Comparison of ENCODE assay signal across 24 cellular contexts in genomic region chr11:86418513-86418912, GRCh38. TPM values are rescaled to one million over a fixed set of nuclear protein-coding genes. Genes with fewer than 3 reads are reported as not detected.
DNase-seq lines count a peak whose midpoint lies in the region; ATAC-seq lines count a peak whose summit lies in the region.
"Had no signal": no experiment of that assay in that cellular context is flagged by ENCODE, and none has a peak within 500 bp of the region (broad histone marks: within the 10 kb centered on the region; RNA-seq: fewer than 3 reads in every experiment).

No MANE protein-coding gene starts in this region.

- H3K18ac ChIP-seq in neuronal stem cell (ENCODE audit: low read length), result no peak overlapping the region

- H3K14ac ChIP-seq in neuronal stem cell (ENCODE audit: low read length), result no peak overlapping the region

- H3K27ac Mint-ChIP-seq in activated CD4-positive, alpha-beta T cell treated with anti-CD3 and anti-CD28 coated beads for 36 hours, result no peak overlapping the region
- peak overlapping the region; percentile 10 for H3K27ac Mint-ChIP-seq in activated T-helper 17 cell treated with anti-CD3 and anti-CD28 coated beads, Interleukin-2, amount 50 U/mL, for 72 hours
- no peak overlapping the region for H3K27ac Mint-ChIP-seq in stimulated activated effector memory CD8-positive, alpha-beta T cell treated with anti-CD3 and anti-CD28 coated beads, Interleukin-12 subunit alpha, Interleukin-12 subunit beta, amount 100 ng/mL, for 72 hours
- H3K27ac Mint-ChIP-seq: CD4-positive, CD25-positive, alpha-beta regulatory T cell; CD8-positive, alpha-beta memory T cell had no signal

- no peak for DNase-seq in activated CD4-positive, alpha-beta T cell treated with anti-CD3 and anti-CD28 coated beads for 36 hours
- no peak for DNase-seq in activated CD4-positive, alpha-beta T cell treated with anti-CD3 and anti-CD28 coated beads for 1 hour
- no peak for DNase-seq in stimulated activated effector memory CD8-positive, alpha-beta T cell treated with anti-CD3 and anti-CD28 coated beads, Interleukin-12 subunit alpha, Interleukin-12 subunit beta, amount 100 ng/mL, for 72 hours (ENCODE audit: low spot score in 2 of 2)
- no peak for DNase-seq in left colon
- no peak for DNase-seq in neuronal stem cell (ENCODE audit: low spot score)
- DNase-seq: BE2C; C1 segment of cervical spinal cord; CD4-positive, alpha-beta memory T cell; CD8-positive, alpha-beta memory T cell; DMS 273 treated with DMSO at 0.1 percent for 48 hours; DMS153; DMS79; DND-41; GDM1 had no signal

- H3K36me3 Mint-ChIP-seq in activated CD4-positive, alpha-beta T cell treated with anti-CD3 and anti-CD28 coated beads for 36 hours (ENCODE audit: low read depth), result no peaks in the 10 kb centered on the region
- no peaks in the 10 kb centered on the region for H3K36me3 Mint-ChIP-seq in activated T-helper 17 cell treated with anti-CD3 and anti-CD28 coated beads, Interleukin-2, amount 50 U/mL, for 72 hours (ENCODE audit: low read depth)
- no peaks in the 10 kb centered on the region for H3K36me3 Mint-ChIP-seq in stimulated activated effector memory CD8-positive, alpha-beta T cell treated with anti-CD3 and anti-CD28 coated beads, Interleukin-12 subunit alpha, Interleukin-12 subunit beta, amount 100 ng/mL, for 72 hours
- H3K36me3 Mint-ChIP-seq: CD14-positive monocyte; CD4-positive, CD25-positive, alpha-beta regulatory T cell had no signal

- no peak overlapping the region for H2BK12ac ChIP-seq in neuronal stem cell (ENCODE audit: low read length)

- no peak overlapping the region for H4K91ac ChIP-seq in neuronal stem cell (ENCODE audit: low read depth, low read length, poor library complexity)

- H2BK120ac ChIP-seq in neuronal stem cell (ENCODE audit: low read depth, low read length), result no peak overlapping the region

- peaks cover 10% of the 10 kb centered on the region for H3K4me1 Mint-ChIP-seq in activated CD4-positive, alpha-beta T cell treated with anti-CD3 and anti-CD28 coated beads for 36 hours
- no peaks in the 10 kb centered on the region for H3K4me1 Mint-ChIP-seq in activated T-helper 17 cell treated with anti-CD3 and anti-CD28 coated beads, Interleukin-2, amount 50 U/mL, for 72 hours
- no peaks in the 10 kb centered on the region for H3K4me1 Mint-ChIP-seq in stimulated activated effector memory CD8-positive, alpha-beta T cell treated with anti-CD3 and anti-CD28 coated beads, Interleukin-12 subunit alpha, Interleukin-12 subunit beta, amount 100 ng/mL, for 72 hours
- H3K4me1 Mint-ChIP-seq: CD4-positive, alpha-beta memory T cell; CD8-positive, alpha-beta memory T cell had no signal

- H3K4me2 ChIP-seq in neuronal stem cell (ENCODE audit: insufficient read depth, low read length, poor library complexity, severe bottlenecking), result no peak overlapping the region
- H3K4me2 ChIP-seq: A549, BLaER1 had no signal

- no peak overlapping the region for H2BK15ac ChIP-seq in neuronal stem cell (ENCODE audit: low read length)

- no peaks in the 10 kb centered on the region for H3K9me3 Mint-ChIP-seq in activated CD4-positive, alpha-beta T cell treated with anti-CD3 and anti-CD28 coated beads for 36 hours (ENCODE audit: low read depth)
- H3K9me3 Mint-ChIP-seq in activated T-helper 17 cell treated with anti-CD3 and anti-CD28 coated beads, Interleukin-2, amount 50 U/mL, for 72 hours, result no peaks in the 10 kb centered on the region
- no peaks in the 10 kb centered on the region for H3K9me3 Mint-ChIP-seq in stimulated activated effector memory CD8-positive, alpha-beta T cell treated with anti-CD3 and anti-CD28 coated beads, Interleukin-12 subunit alpha, Interleukin-12 subunit beta, amount 100 ng/mL, for 72 hours
- H3K9me3 Mint-ChIP-seq: CD14-positive monocyte; CD8-positive, alpha-beta memory T cell had no signal

- H3K27me3 ChIP-seq in neuronal stem cell (ENCODE audit: control insufficient read depth in 3 of 3, insufficient read depth in 3 of 3, low read depth in 1 of 3, low read length in 3 of 3), result no peaks in the 10 kb centered on the region
- H3K27me3 ChIP-seq: BE2C had no signal

- no peak overlapping the region for H3K23ac ChIP-seq in neuronal stem cell (ENCODE audit: low read depth, low read length, poor library complexity)

- H3K27ac ChIP-seq in neuronal stem cell (replicated peaks; ENCODE audit: low read length), result no peak overlapping the region
- H3K27ac ChIP-seq: 22Rv1, A549, BLaER1 had no signal

- no peaks in the 10 kb centered on the region for H3K27me3 Mint-ChIP-seq in activated CD4-positive, alpha-beta T cell treated with anti-CD3 and anti-CD28 coated beads for 36 hours
- H3K27me3 Mint-ChIP-seq in activated T-helper 17 cell treated with anti-CD3 and anti-CD28 coated beads, Interleukin-2, amount 50 U/mL, for 72 hours, result no peaks in the 10 kb centered on the region
- H3K27me3 Mint-ChIP-seq: CD4-positive, alpha-beta memory T cell; CD4-positive, CD25-positive, alpha-beta regulatory T cell; CD8-positive, alpha-beta memory T cell had no signal

- H2AK5ac ChIP-seq in neuronal stem cell (ENCODE audit: low read depth, low read length), result no peak overlapping the region

- intact Hi-C loops in activated CD4-positive, alpha-beta T cell treated with anti-CD3 and anti-CD28 coated beads for 36 hours (cut with DNase I, micrococcal nuclease), result loop anchor here (2.0 to 10.0 kb wide), 2 partner anchors 474 to 478 kb away; no protein-coding TSS in a partner anchor
- intact Hi-C loops in left colon (cut with DNase I, micrococcal nuclease), result no loop called here

- no peak overlapping the region for H2AFZ ChIP-seq in neuronal stem cell (ENCODE audit: low read length)

- no peak overlapping the region for H3K4ac ChIP-seq in neuronal stem cell (ENCODE audit: low read length)

- 100% methylated on average over 2 of the region's 3 CpGs for WGBS in neuronal stem cell (ENCODE audit: extremely low coverage in 2 of 2, insufficient read length in 2 of 2, insufficient replicate concordance in 1 of 2), 2 donors

- no peak overlapping the region for H2BK5ac ChIP-seq in neuronal stem cell (ENCODE audit: low read length)

- POLR2A ChIA-PET in activated CD4-positive, alpha-beta T cell treated with anti-CD3 and anti-CD28 coated beads for 36 hours (lab: Charles Lee), result no interaction called here

- no peaks in the 10 kb centered on the region for H3K79me1 ChIP-seq in neuronal stem cell (ENCODE audit: low read depth, low read length)

- H3K4me1 ChIP-seq in neuronal stem cell (ENCODE audit: control insufficient read depth in 2 of 2, insufficient read depth in 1 of 2, low read depth in 1 of 2, low read length in 2 of 2), result peaks cover 0 to 3% of the 10 kb centered on the region in 2 donors
- H3K4me1 ChIP-seq: A549, BE2C had no signal

- CTCF ChIA-PET in activated CD4-positive, alpha-beta T cell treated with anti-CD3 and anti-CD28 coated beads for 36 hours (lab: Charles Lee), result interaction anchor here (0.8 to 1.5 kb wide), 5 partner anchors 37 to 564 kb away, joined by 3 read pairs; partner anchors contain the start of gene CCDC83

- no peak overlapping the region for H4K8ac ChIP-seq in neuronal stem cell (ENCODE audit: low read depth, low read length)

- H3K36me3 ChIP-seq in neuronal stem cell (replicated peaks in 1 of 2; ENCODE audit: control insufficient read depth in 2 of 2, insufficient read depth in 2 of 2, low read length in 2 of 2), result no peaks in the 10 kb centered on the region
- H3K36me3 ChIP-seq: BE2C, BLaER1 had no signal

- H3K9ac ChIP-seq in neuronal stem cell (ENCODE audit: low read depth, low read length, poor library complexity), result no peak overlapping the region
- H3K9ac ChIP-seq: BLaER1 had no signal

- no peaks in the 10 kb centered on the region for H3K9me3 ChIP-seq in neuronal stem cell (replicated peaks in 1 of 2; ENCODE audit: control insufficient read depth in 2 of 2, insufficient read depth in 1 of 2, low read depth in 1 of 2, low read length in 2 of 2)
- H3K9me3 ChIP-seq: A549, BE2C, BLaER1 had no signal

- H3K4me3 Mint-ChIP-seq in activated CD4-positive, alpha-beta T cell treated with anti-CD3 and anti-CD28 coated beads for 36 hours, result no peak overlapping the region
- H3K4me3 Mint-ChIP-seq in activated T-helper 17 cell treated with anti-CD3 and anti-CD28 coated beads, Interleukin-2, amount 50 U/mL, for 72 hours, result no peak overlapping the region
- no peak overlapping the region for H3K4me3 Mint-ChIP-seq in stimulated activated effector memory CD8-positive, alpha-beta T cell treated with anti-CD3 and anti-CD28 coated beads, Interleukin-12 subunit alpha, Interleukin-12 subunit beta, amount 100 ng/mL, for 72 hours
- H3K4me3 Mint-ChIP-seq: CD14-positive monocyte; CD4-positive, alpha-beta memory T cell; CD4-positive, CD25-positive, alpha-beta regulatory T cell; CD8-positive, alpha-beta memory T cell had no signal

- peak; percentile 60 for ATAC-seq in activated CD4-positive, alpha-beta T cell treated with anti-CD3 and anti-CD28 coated beads for 36 hours
- ATAC-seq in GM21619 (IDR thresholded peaks at IDR 0.05; ENCODE audit: unreplicated experiment), result peak; percentile 14
- no peak for ATAC-seq in activated T-helper 17 cell treated with anti-CD3 and anti-CD28 coated beads, Interleukin-2, amount 50 U/mL, for 72 hours (replicated peaks)
- peak; percentile 41 for ATAC-seq in stimulated activated effector memory CD8-positive, alpha-beta T cell treated with anti-CD3 and anti-CD28 coated beads, Interleukin-12 subunit alpha, Interleukin-12 subunit beta, amount 100 ng/mL, for 72 hours
- ATAC-seq in left colon, result no peak
- no peak for ATAC-seq in HG02571 (IDR thresholded peaks at IDR 0.05; ENCODE audit: unreplicated experiment)

- no peak overlapping the region for H3K4me3 ChIP-seq in neuronal stem cell (ENCODE audit: low read length in 2 of 2)
- H3K4me3 ChIP-seq: A549, BLaER1, GM12878 had no signal

RNA-seq across cellular contexts. Expression of gene CCDC81, which starts 43.8 kb away (rescaled TPM):
- total RNA-seq in activated CD4-positive, alpha-beta T cell treated with anti-CD3 and anti-CD28 coated beads for 36 hours, result under 1 TPM; 0.79 to 0.82 TPM
- 1 to 10 TPM in 1 of 2 donors, under 1 TPM in 1; 0.41 to 1.0 TPM for total RNA-seq in activated T-helper 17 cell treated with anti-CD3 and anti-CD28 coated beads, Interleukin-2, amount 50 U/mL, for 72 hours
- total RNA-seq in left colon, result under 1 TPM; 0.25 to 0.37 TPM
- 0.73 TPM for polyA plus RNA-seq in neuronal stem cell (2013, experiment 1 of 2)
- 0.69 TPM for polyA plus RNA-seq in neuronal stem cell (2013, experiment 2 of 2)
- total RNA-seq: A172 had no signal
- polyA plus RNA-seq: CD4-positive, CD25-positive, alpha-beta regulatory T cell had no signal

Comparison
In these comparisons a context has a peak if more than half of its experiments do, and no peak if none do; other contexts are left out.
1. ATAC-seq: peak in activated CD4-positive, alpha-beta T cell treated with anti-CD3 and anti-CD28 coated beads for 36 hours (single experiment), GM21619 (single experiment) and stimulated activated effector memory CD8-positive, alpha-beta T cell treated with anti-CD3 and anti-CD28 coated beads, Interleukin-12 subunit alpha, Interleukin-12 subunit beta, amount 100 ng/mL, for 72 hours (single experiment); none in activated T-helper 17 cell treated with anti-CD3 and anti-CD28 coated beads, Interleukin-2, amount 50 U/mL, for 72 hours (single experiment), left colon (single experiment) and HG02571 (single experiment).
2. intact Hi-C loops: an anchor here in activated CD4-positive, alpha-beta T cell treated with anti-CD3 and anti-CD28 coated beads for 36 hours (2.0 to 10.0 kb wide); none called in left colon.